ENCODE assay signal across 8 cellular contexts in the genomic region with DNA sequence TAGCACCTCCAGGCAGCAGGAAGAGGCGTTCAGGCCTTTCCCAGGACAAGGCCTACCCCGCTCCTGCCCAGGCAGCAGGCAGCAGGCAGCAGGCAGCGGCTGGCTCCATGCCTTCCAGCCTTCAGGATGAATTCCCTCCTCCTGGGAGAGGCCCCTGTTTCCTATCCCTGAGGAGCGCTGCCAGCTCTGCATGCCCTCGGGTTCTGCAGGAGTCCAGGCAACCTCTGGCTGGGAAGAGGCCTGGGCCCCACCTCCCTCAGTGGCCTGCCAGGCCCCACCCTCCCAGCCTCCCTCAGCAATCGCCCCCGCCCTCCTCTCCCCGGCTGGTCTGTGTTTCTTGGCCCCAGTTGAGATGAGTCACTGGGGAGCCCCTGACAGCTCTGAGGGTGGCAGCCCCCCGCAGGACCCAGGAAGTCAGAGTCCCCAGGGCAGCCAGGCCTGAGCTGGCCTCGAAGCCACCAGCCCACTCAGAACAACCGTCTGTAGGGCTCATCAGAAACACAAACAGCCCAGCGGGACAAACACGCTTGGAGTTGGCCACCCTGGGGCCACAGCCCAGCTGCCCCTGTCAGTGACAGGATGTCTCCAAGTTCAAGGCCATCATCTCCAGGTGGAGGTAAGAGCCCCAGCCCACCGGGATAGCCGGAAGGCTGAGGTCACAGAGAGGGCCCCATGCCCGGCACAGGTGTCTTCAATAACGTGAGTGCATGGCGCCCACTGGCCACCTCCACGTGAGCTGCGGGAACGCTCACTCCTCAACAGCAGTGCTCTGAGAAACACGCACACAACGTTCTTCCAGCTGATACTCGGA. TPM values are rescaled to one million over a fixed set of nuclear protein-coding genes. Genes with fewer than 3 reads are reported as not detected.
A peak's percentile ranks its signal among the peaks of the same experiment; 100 is the strongest.
DNase-seq lines count a peak whose midpoint lies in the region; ATAC-seq, FAIRE-seq and TF ChIP-seq lines count a peak whose summit lies in the region.

No MANE protein-coding gene starts in this region.

- H3K9me3 ChIP-seq in NT2/D1 (ENCODE audit: insufficient read depth, low read length) (no peaks in the 10 kb centered on the region), prostate gland (no peaks in the 10 kb centered on the region), small intestine (ENCODE audit: control insufficient read depth, low read depth) (no peaks in the 10 kb centered on the region)

- TF ChIP-seq POLR2A in prostate gland (IDR thresholded peaks at IDR 0.05): no peak

- no peaks in the 10 kb centered on the region for H3K36me3 Mint-ChIP-seq in activated naive CD4-positive, alpha-beta T cell treated with anti-CD3 and anti-CD28 coated beads for 36 hours (ENCODE audit: low read depth)
- H3K36me3 Mint-ChIP-seq in activated naive CD8-positive, alpha-beta T cell treated with anti-CD3 and anti-CD28 coated beads, Interleukin-2, amount 50 U/mL, for 24 hours (ENCODE audit: low read depth): no peaks in the 10 kb centered on the region

- intact Hi-C loops in prostate gland (cut with DNase I): no loop called here
- intact Hi-C loops in activated naive CD4-positive, alpha-beta T cell treated with anti-CD3 and anti-CD28 coated beads for 36 hours (cut with micrococcal nuclease): no loop called here

- H3K27me3 ChIP-seq in NT2/D1 (ENCODE audit: insufficient read depth, insufficient read length): no peaks in the 10 kb centered on the region
- H3K27me3 ChIP-seq in prostate gland (replicated peaks; ENCODE audit: insufficient read depth): no peaks in the 10 kb centered on the region
- H3K27me3 ChIP-seq in small intestine (ENCODE audit: control insufficient read depth in 2 of 2, insufficient read depth in 2 of 2, low read length in 2 of 2): no peaks in the 10 kb centered on the region

- WGBS in prostate gland: 37% methylated on average over 24 of the region's 24 CpGs
- 50 to 55% (median 52%) methylated on average over 22 to 24 of the region's 24 CpGs for WGBS in small intestine, 3 donors

- H3K4me3 ChIP-seq in NT2/D1 (ENCODE audit: insufficient read length, low read depth): no peak overlapping the region
- H3K4me3 ChIP-seq in fibroblast of villous mesenchyme (ENCODE audit: low read depth, low read length): no peak overlapping the region
- no peak overlapping the region for H3K4me3 ChIP-seq in prostate gland
- no peak overlapping the region for H3K4me3 ChIP-seq in small intestine (ENCODE audit: low read depth in 1 of 2, low read length in 2 of 2)

- no peaks in the 10 kb centered on the region for H3K36me3 ChIP-seq in NT2/D1 (ENCODE audit: insufficient read depth, insufficient read length, low read length)
- no peaks in the 10 kb centered on the region for H3K36me3 ChIP-seq in prostate gland
- no peaks in the 10 kb centered on the region for H3K36me3 ChIP-seq in small intestine (ENCODE audit: control insufficient read depth in 2 of 2, insufficient read depth in 2 of 2, low read length in 2 of 2)

- no peak for TF ChIP-seq CTCF in fibroblast of villous mesenchyme (IDR thresholded peaks at IDR 0.05; ENCODE audit: insufficient read depth, low read depth, low read length)
- no peak for TF ChIP-seq CTCF in prostate gland (IDR thresholded peaks at IDR 0.05)

- CTCF ChIA-PET in activated naive CD4-positive, alpha-beta T cell treated with anti-CD3 and anti-CD28 coated beads for 36 hours (lab: Charles Lee): no interaction called here

- no peak for ATAC-seq in HG03378 (IDR thresholded peaks at IDR 0.05; ENCODE audit: unreplicated experiment)
- ATAC-seq in activated naive CD8-positive, alpha-beta T cell treated with anti-CD3 and anti-CD28 coated beads, Interleukin-2, amount 50 U/mL, for 24 hours: no peak

- FAIRE-seq in small intestine (lab: Jason Lieb, UNC): no peak

- peaks cover 25% of the 10 kb centered on the region for H3K4me1 ChIP-seq in NT2/D1 (ENCODE audit: insufficient read depth, insufficient read length)
- H3K4me1 ChIP-seq in prostate gland (replicated peaks): peaks cover 6% of the 10 kb centered on the region
- peaks cover 0 to 3% of the 10 kb centered on the region in 2 donors for H3K4me1 ChIP-seq in small intestine (ENCODE audit: control insufficient read depth in 2 of 2, insufficient read depth in 1 of 2, low read depth in 1 of 2, low read length in 1 of 2)

- H3K9me3 Mint-ChIP-seq in activated naive CD4-positive, alpha-beta T cell treated with anti-CD3 and anti-CD28 coated beads for 36 hours: no peaks in the 10 kb centered on the region
- H3K9me3 Mint-ChIP-seq in activated naive CD8-positive, alpha-beta T cell treated with anti-CD3 and anti-CD28 coated beads, Interleukin-2, amount 50 U/mL, for 24 hours: no peaks in the 10 kb centered on the region

- no peaks in the 10 kb centered on the region for H3K4me1 Mint-ChIP-seq in activated naive CD4-positive, alpha-beta T cell treated with anti-CD3 and anti-CD28 coated beads for 36 hours (ENCODE audit: low read depth)
- peaks cover 2% of the 10 kb centered on the region for H3K4me1 Mint-ChIP-seq in activated naive CD8-positive, alpha-beta T cell treated with anti-CD3 and anti-CD28 coated beads, Interleukin-2, amount 50 U/mL, for 24 hours

- no peak overlapping the region for H3K27ac Mint-ChIP-seq in activated naive CD4-positive, alpha-beta T cell treated with anti-CD3 and anti-CD28 coated beads for 36 hours
- H3K27ac Mint-ChIP-seq in activated naive CD8-positive, alpha-beta T cell treated with anti-CD3 and anti-CD28 coated beads, Interleukin-2, amount 50 U/mL, for 24 hours: no peak overlapping the region

- peak overlapping the region; percentile 71 for H3K9ac ChIP-seq in NT2/D1 (ENCODE audit: insufficient read length, low read depth)

- H3K27me3 Mint-ChIP-seq in activated naive CD4-positive, alpha-beta T cell treated with anti-CD3 and anti-CD28 coated beads for 36 hours (ENCODE audit: low read depth): no peaks in the 10 kb centered on the region
- H3K27me3 Mint-ChIP-seq in activated naive CD8-positive, alpha-beta T cell treated with anti-CD3 and anti-CD28 coated beads, Interleukin-2, amount 50 U/mL, for 24 hours: peaks cover 5% of the 10 kb centered on the region

- peak overlapping the region; percentile 20 to 34 for H3K27ac ChIP-seq in prostate gland
- peak overlapping the region in 1 of 2 donors; percentile 18 for H3K27ac ChIP-seq in small intestine (ENCODE audit: low read depth in 1 of 2, low read length in 1 of 2)

- DNase-seq in GM04503 (ENCODE audit: low read depth): peak; percentile 65
- no peak for DNase-seq in NT2/D1 (ENCODE audit: low read depth, low spot score)
- peak; percentile 83 for DNase-seq in fibroblast of villous mesenchyme (ENCODE audit: low read depth)
- DNase-seq in prostate gland (ENCODE audit: low spot score): peak; percentile 74
- DNase-seq in small intestine: no peak
- DNase-seq in activated naive CD4-positive, alpha-beta T cell treated with anti-CD3 and anti-CD28 coated beads for 36 hours: no peak
- no peak for DNase-seq in activated naive CD8-positive, alpha-beta T cell treated with anti-CD3 and anti-CD28 coated beads, Interleukin-2, amount 50 U/mL, for 24 hours

- H3K4me3 Mint-ChIP-seq in activated naive CD4-positive, alpha-beta T cell treated with anti-CD3 and anti-CD28 coated beads for 36 hours: no peak overlapping the region
- H3K4me3 Mint-ChIP-seq in activated naive CD8-positive, alpha-beta T cell treated with anti-CD3 and anti-CD28 coated beads, Interleukin-2, amount 50 U/mL, for 24 hours: no peak overlapping the region

RNA-seq across cellular contexts. Expression of a gene that starts 39.5 kb away (rescaled TPM):
- not detected in 2 replicates for total RNA-seq in fibroblast of villous mesenchyme
- total RNA-seq in prostate gland: not detected
- 1 to 10 TPM in 1 of 3 donors, under 1 TPM in 1, not detected in 1; 0.19 to 3.0 TPM for polyA plus RNA-seq in small intestine
- not detected for total RNA-seq in activated naive CD4-positive, alpha-beta T cell treated with anti-CD3 and anti-CD28 coated beads for 36 hours

Comparison
In these comparisons a context has a peak if more than half of its experiments do, and no peak if none do; other contexts are left out.
1. DNase-seq: peak in GM04503 (single experiment), fibroblast of villous mesenchyme (single experiment) and prostate gland (single experiment); none in NT2/D1 (single experiment), small intestine (single experiment), activated naive CD4-positive, alpha-beta T cell treated with anti-CD3 and anti-CD28 coated beads for 36 hours (single experiment) and activated naive CD8-positive, alpha-beta T cell treated with anti-CD3 and anti-CD28 coated beads, Interleukin-2, amount 50 U/mL, for 24 hours (single experiment).